Comparison of ENCODE assay signal across 1 cellular context in genomic region chr11:65017927-65018326, GRCh38.
TF ChIP-seq lines count a peak whose summit lies in the region.

No MANE protein-coding gene starts in this region.

TF ChIP-seq in HepG2, 621 proteins besides CTCF, POLR2A, EP300 and RAD21:
- TF ChIP-seq ZKSCAN1 (IDR thresholded peaks at IDR 0.05; ENCODE audit: low read length): peak; percentile 70
- no peak for TF ChIP-seq ETS1 (CRISPR knock-in tag; IDR thresholded peaks at IDR 0.05)
- TF ChIP-seq ZNF83 (CRISPR knock-in tag; IDR thresholded peaks at IDR 0.05; ENCODE audit: borderline replicate concordance): no peak
TF ChIP-seq in HepG2: peak in this region for 1.
